1 cellular context compared by ENCODE assay signal in genomic region chr2:120344991-120345975, GRCh38.
TF ChIP-seq lines count a peak whose summit lies in the region.

No MANE protein-coding gene starts in this region.

TF ChIP-seq in HepG2, 621 proteins besides CTCF, POLR2A, EP300 and RAD21 (continued from another document):
- TF ChIP-seq AKNA (CRISPR knock-in tag; IDR thresholded peaks at IDR 0.05; ENCODE audit: borderline replicate concordance) = no peak
- no peak for TF ChIP-seq ZSCAN12 (CRISPR knock-in tag; IDR thresholded peaks at IDR 0.05)
- no peak for TF ChIP-seq ZBTB7B (CRISPR knock-in tag; IDR thresholded peaks at IDR 0.05)
- no peak for TF ChIP-seq XBP1 (CRISPR knock-in tag; IDR thresholded peaks at IDR 0.05)
- TF ChIP-seq YY1 (IDR thresholded peaks at IDR 0.05; ENCODE audit: insufficient read depth, insufficient replicate concordance, low read depth, low read length) = peak; percentile 9
- no peak for TF ChIP-seq RELA (CRISPR knock-in tag; IDR thresholded peaks at IDR 0.05)
- TF ChIP-seq EZH2 (conservative IDR thresholded peaks at IDR 0.05; ENCODE audit: low read depth, low read length) = peak; percentile 100
- TF ChIP-seq BCL6 (CRISPR knock-in tag; IDR thresholded peaks at IDR 0.05) = 0 out of 2 replicates have a peak, but pooled peaks have one; percentile 1
- no peak for TF ChIP-seq NFAT5 (CRISPR knock-in tag; IDR thresholded peaks at IDR 0.05)
- no peak for TF ChIP-seq RFXAP (CRISPR knock-in tag; IDR thresholded peaks at IDR 0.05; ENCODE audit: borderline replicate concordance)
- TF ChIP-seq MEIS1 (CRISPR knock-in tag; IDR thresholded peaks at IDR 0.05; ENCODE audit: borderline replicate concordance) = no peak
- TF ChIP-seq, protein P1, sequence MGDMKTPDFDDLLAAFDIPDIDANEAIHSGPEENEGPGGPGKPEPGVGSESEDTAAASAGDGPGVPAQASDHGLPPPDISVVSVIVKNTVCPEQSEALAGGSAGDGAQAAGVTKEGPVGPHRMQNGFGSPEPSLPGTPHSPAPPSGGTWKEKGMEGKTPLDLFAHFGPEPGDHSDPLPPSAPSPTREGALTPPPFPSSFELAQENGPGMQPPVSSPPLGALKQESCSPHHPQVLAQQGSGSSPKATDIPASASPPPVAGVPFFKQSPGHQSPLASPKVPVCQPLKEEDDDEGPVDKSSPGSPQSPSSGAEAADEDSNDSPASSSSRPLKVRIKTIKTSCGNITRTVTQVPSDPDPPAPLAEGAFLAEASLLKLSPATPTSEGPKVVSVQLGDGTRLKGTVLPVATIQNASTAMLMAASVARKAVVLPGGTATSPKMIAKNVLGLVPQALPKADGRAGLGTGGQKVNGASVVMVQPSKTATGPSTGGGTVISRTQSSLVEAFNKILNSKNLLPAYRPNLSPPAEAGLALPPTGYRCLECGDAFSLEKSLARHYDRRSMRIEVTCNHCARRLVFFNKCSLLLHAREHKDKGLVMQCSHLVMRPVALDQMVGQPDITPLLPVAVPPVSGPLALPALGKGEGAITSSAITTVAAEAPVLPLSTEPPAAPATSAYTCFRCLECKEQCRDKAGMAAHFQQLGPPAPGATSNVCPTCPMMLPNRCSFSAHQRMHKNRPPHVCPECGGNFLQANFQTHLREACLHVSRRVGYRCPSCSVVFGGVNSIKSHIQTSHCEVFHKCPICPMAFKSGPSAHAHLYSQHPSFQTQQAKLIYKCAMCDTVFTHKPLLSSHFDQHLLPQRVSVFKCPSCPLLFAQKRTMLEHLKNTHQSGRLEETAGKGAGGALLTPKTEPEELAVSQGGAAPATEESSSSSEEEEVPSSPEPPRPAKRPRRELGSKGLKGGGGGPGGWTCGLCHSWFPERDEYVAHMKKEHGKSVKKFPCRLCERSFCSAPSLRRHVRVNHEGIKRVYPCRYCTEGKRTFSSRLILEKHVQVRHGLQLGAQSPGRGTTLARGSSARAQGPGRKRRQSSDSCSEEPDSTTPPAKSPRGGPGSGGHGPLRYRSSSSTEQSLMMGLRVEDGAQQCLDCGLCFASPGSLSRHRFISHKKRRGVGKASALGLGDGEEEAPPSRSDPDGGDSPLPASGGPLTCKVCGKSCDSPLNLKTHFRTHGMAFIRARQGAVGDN (CRISPR knock-in tag; IDR thresholded peaks at IDR 0.05) = peak; percentile 27; the same call in 1 of the 2 replicates
- TF ChIP-seq NR1H2 (CRISPR knock-in tag; IDR thresholded peaks at IDR 0.05; ENCODE audit: borderline replicate concordance, low read depth) = no peak
- TF ChIP-seq SMARCE1 (IDR thresholded peaks at IDR 0.05; ENCODE audit: borderline replicate concordance) = no peak
- TF ChIP-seq, protein P2, sequence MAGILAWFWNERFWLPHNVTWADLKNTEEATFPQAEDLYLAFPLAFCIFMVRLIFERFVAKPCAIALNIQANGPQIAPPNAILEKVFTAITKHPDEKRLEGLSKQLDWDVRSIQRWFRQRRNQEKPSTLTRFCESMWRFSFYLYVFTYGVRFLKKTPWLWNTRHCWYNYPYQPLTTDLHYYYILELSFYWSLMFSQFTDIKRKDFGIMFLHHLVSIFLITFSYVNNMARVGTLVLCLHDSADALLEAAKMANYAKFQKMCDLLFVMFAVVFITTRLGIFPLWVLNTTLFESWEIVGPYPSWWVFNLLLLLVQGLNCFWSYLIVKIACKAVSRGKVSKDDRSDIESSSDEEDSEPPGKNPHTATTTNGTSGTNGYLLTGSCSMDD (CRISPR knock-in tag; IDR thresholded peaks at IDR 0.05) = no peak
- no peak for TF ChIP-seq KAT2B (IDR thresholded peaks at IDR 0.05; ENCODE audit: borderline replicate concordance, low read depth, low read length)
